In the genomic region with DNA sequence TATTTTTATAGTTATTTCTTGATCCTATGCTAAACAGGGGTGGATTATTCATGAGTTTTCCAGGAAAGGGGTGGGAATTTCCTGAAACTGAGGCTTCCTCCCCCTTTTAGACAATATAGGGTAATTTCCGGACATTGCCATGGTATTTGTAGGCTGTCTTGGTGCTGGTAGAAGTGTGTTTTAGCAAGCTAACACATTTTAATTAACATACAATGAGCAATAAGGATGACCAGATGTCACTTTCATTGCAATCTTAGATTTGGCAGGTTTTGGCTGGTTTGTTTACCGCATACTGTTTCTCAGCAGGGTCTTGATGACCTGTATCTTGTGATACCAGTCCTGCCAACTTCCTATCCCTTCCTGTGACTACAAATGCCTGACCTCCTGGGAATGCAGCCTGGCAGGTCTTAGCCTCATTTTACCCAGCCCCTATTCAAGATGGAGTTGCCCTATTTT, we compare ENCODE assay signal across 11 cellular contexts. TPM values are rescaled to one million over a fixed set of nuclear protein-coding genes. Genes with fewer than 3 reads are reported as not detected.
DNase-seq lines count a peak whose midpoint lies in the region; ATAC-seq, FAIRE-seq and TF ChIP-seq lines count a peak whose summit lies in the region.
"Had no signal": no experiment of that assay in that cellular context is flagged by ENCODE, and none has a peak within 500 bp of the region (broad histone marks: within the 10 kb centered on the region; RNA-seq: fewer than 3 reads in every experiment).

No MANE protein-coding gene starts in this region.

- H3K9me3 ChIP-seq in right atrium auricular region (no peaks in the 10 kb centered on the region), skeletal muscle tissue (ENCODE audit: control insufficient read depth in 3 of 3, low read length in 3 of 3) (no peaks in the 10 kb centered on the region)

- peaks cover 27% of the 10 kb centered on the region for H3K9me3 Mint-ChIP-seq in WTC11

- no peak for TF ChIP-seq POLR2A in lower leg skin (IDR thresholded peaks at IDR 0.05)
- no peak for TF ChIP-seq POLR2A in GM12891 (IDR thresholded peaks at IDR 0.05; ENCODE audit: low read depth, low read length)

- peaks cover 0 to 49% of the 10 kb centered on the region in 2 donors for H3K4me1 ChIP-seq in right atrium auricular region
- H3K4me1 ChIP-seq in skeletal muscle tissue (ENCODE audit: control insufficient read depth in 3 of 3, insufficient read depth in 3 of 3, low read length in 3 of 3): peaks cover 38 to 43% (median 39%) of the 10 kb centered on the region in 3 donors

- peaks cover 26% of the 10 kb centered on the region for H3K36me3 Mint-ChIP-seq in WTC11

- CTCF ChIA-PET in WTC11 (lab: Charles Lee): interaction anchor here (4.2 kb wide), 1 partner anchor 11 kb away, joined by 23 read pairs; no protein-coding TSS in a partner anchor

- no peak overlapping the region for H3K4me3 ChIP-seq in right atrium auricular region
- H3K4me3 ChIP-seq in skeletal muscle tissue (ENCODE audit: low read length in 3 of 3): peak overlapping the region in 2 of 3 donors; percentile 15 to 39
- no peak overlapping the region for H3K4me3 ChIP-seq in lower leg skin (ENCODE audit: low read depth, poor library complexity, severe bottlenecking)

- 38 to 41% methylated on average over 2 of the region's 2 CpGs for WGBS in lower leg skin, 2 donors

- DNase-seq in HT-29 (ENCODE audit: low spot score): peak; percentile 14
- no peak for DNase-seq in WTC11 (ENCODE audit: low spot score)
- DNase-seq in right atrium auricular region (ENCODE audit: low spot score): no peak
- DNase-seq in lower leg skin (ENCODE audit: low spot score in 2 of 2): no peak
- no peak for DNase-seq in GM12891 (ENCODE audit: insufficient read length, low spot score)

- H3K36me3 ChIP-seq in right atrium auricular region (no peaks in the 10 kb centered on the region), skeletal muscle tissue (ENCODE audit: control insufficient read depth in 3 of 3, insufficient read depth in 3 of 3, low read length in 3 of 3) (no peaks in the 10 kb centered on the region)

- POLR2A ChIA-PET in WTC11 (lab: Charles Lee): interaction anchor here (1.4 kb wide), 1 partner anchor 413 kb away, joined by 4 read pairs; the partner anchor contains the start of gene IFT27

- no peak for ATAC-seq in WTC11
- no peak for ATAC-seq in GM18873 (IDR thresholded peaks at IDR 0.05; ENCODE audit: low FRiP score, unreplicated experiment)
- ATAC-seq in HG02870 (IDR thresholded peaks at IDR 0.05; ENCODE audit: unreplicated experiment): no peak

- no peak for FAIRE-seq in GM12891 (lab: Jason Lieb, UNC)

- H3K27me3 ChIP-seq in right atrium auricular region (no peaks in the 10 kb centered on the region), skeletal muscle tissue (ENCODE audit: control insufficient read depth in 3 of 3, insufficient read depth in 3 of 3, low read length in 3 of 3) (no peaks in the 10 kb centered on the region)
- H3K27me3 ChIP-seq: dorsolateral prefrontal cortex had no signal

- peaks cover 46% of the 10 kb centered on the region for H3K4me1 Mint-ChIP-seq in WTC11

- peak overlapping the region; percentile 94 for H3K27ac Mint-ChIP-seq in WTC11

- intact Hi-C loops in lower leg skin (cut with DNase I; ENCODE audit: low total_unique reads): no loop called here

- TF ChIP-seq CTCF in WTC11 (IDR thresholded peaks at IDR 0.05) (no peak), right atrium auricular region (IDR thresholded peaks at IDR 0.05) (no peak), lower leg skin (IDR thresholded peaks at IDR 0.05) (no peak)

- H3K27me3 Mint-ChIP-seq in WTC11 (ENCODE audit: low read depth): no peaks in the 10 kb centered on the region; the same call in 1 of the 2 replicates

- H3K4me3 Mint-ChIP-seq in WTC11: peak overlapping the region; percentile 75

- H3K27ac ChIP-seq in right atrium auricular region (peak overlapping the region; percentile 82 to 91), skeletal muscle tissue (ENCODE audit: low read depth, low read length) (peak overlapping the region; percentile 85)

- peak overlapping the region in 2 of 3 donors; percentile 46 to 75 for H3K9ac ChIP-seq in skeletal muscle tissue (ENCODE audit: low read depth in 1 of 3, low read length in 3 of 3)

TF ChIP-seq in WTC11, 78 proteins besides CTCF, POLR2A, EP300 and RAD21:
- no peak for TF ChIP-seq ATF1 (CRISPR knock-in tag; IDR thresholded peaks at IDR 0.05)
- TF ChIP-seq TEAD4 (CRISPR knock-in tag; IDR thresholded peaks at IDR 0.05): no peak
- TF ChIP-seq, protein P1, sequence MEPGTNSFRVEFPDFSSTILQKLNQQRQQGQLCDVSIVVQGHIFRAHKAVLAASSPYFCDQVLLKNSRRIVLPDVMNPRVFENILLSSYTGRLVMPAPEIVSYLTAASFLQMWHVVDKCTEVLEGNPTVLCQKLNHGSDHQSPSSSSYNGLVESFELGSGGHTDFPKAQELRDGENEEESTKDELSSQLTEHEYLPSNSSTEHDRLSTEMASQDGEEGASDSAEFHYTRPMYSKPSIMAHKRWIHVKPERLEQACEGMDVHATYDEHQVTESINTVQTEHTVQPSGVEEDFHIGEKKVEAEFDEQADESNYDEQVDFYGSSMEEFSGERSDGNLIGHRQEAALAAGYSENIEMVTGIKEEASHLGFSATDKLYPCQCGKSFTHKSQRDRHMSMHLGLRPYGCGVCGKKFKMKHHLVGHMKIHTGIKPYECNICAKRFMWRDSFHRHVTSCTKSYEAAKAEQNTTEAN (CRISPR knock-in tag; IDR thresholded peaks at IDR 0.05): no peak
- TF ChIP-seq ZNF423 (CRISPR knock-in tag; IDR thresholded peaks at IDR 0.05): no peak
- TF ChIP-seq FOXJ3 (CRISPR knock-in tag; IDR thresholded peaks at IDR 0.05; ENCODE audit: borderline replicate concordance): no peak
- no peak for TF ChIP-seq MYBL2 (CRISPR knock-in tag; IDR thresholded peaks at IDR 0.05)

TF ChIP-seq in GM12891, 5 proteins besides CTCF, POLR2A, EP300 and RAD21:
- TF ChIP-seq POLR2AphosphoS5 (IDR thresholded peaks at IDR 0.05; ENCODE audit: low read depth, low read length) (no peak), SPI1 (IDR thresholded peaks at IDR 0.05; ENCODE audit: low read depth, low read length) (no peak), PAX5 (IDR thresholded peaks at IDR 0.05; ENCODE audit: insufficient read depth, low read length, severe bottlenecking) (no peak), TAF1 (IDR thresholded peaks at IDR 0.05; ENCODE audit: low read depth, low read length) (no peak), POU2F2 (IDR thresholded peaks at IDR 0.05; ENCODE audit: low read depth, low read length) (no peak)
TF ChIP-seq in GM12891: peak in this region for 0.

RNA-seq across cellular contexts. Expression of gene C1QTNF6, which starts 1.0 kb away (rescaled TPM):
- 7.1 and 8.3 TPM in 2 replicates for total RNA-seq in HT-29 (2014; rRNA removed; shearing (Covaris generic))
- 5.7 to 6.4 TPM (median 5.9 TPM) in 3 replicates for total RNA-seq in WTC11 (2021)
- 1 to 10 TPM; 1.6 to 2.2 TPM for total RNA-seq in right atrium auricular region
- total RNA-seq in skeletal muscle tissue: 6.3 TPM
- 1 to 10 TPM in 3 of 4 donors, under 1 TPM in 1; 0.81 to 8.9 (median 2.1) TPM for total RNA-seq in lower leg skin
- polyA plus RNA-seq in GM12891 (2012; ENCODE audit: low read depth, missing spikeins): 2.6 TPM

RNA-seq across cellular contexts. Expression of gene SSTR3, which starts 23.2 kb away (rescaled TPM):
- total RNA-seq in HT-29 (2014; rRNA removed; shearing (Covaris generic)): not detected in 2 replicates
- total RNA-seq in WTC11 (2021) (0.21 to 0.25 TPM (median 0.22 TPM) in 3 replicates), right atrium auricular region (not detected), skeletal muscle tissue (not detected), lower leg skin (not detected)
- 3.7 TPM for polyA plus RNA-seq in GM12891 (2012; ENCODE audit: low read depth, missing spikeins)
- total RNA-seq: HT1080, myocyte had no signal

RNA-seq across cellular contexts. Expression of gene IL2RB, which starts 39.3 kb away (rescaled TPM):
- total RNA-seq in HT-29 (2014; rRNA removed; shearing (Covaris generic)): not detected in 2 replicates
- total RNA-seq in WTC11 (2021) (0.92 to 1.4 TPM (median 1.1 TPM) in 3 replicates), right atrium auricular region (1 to 10 TPM in 1 of 2 donors, under 1 TPM in 1; 0.94 to 1.0 TPM), skeletal muscle tissue (1.6 TPM), lower leg skin (10 to 100 TPM in 1 of 4 donors, 1 to 10 TPM in 3; 6.1 to 15.9 (median 8.8) TPM)
- polyA plus RNA-seq in GM12891 (2012; ENCODE audit: low read depth, missing spikeins): 44.7 TPM
- total RNA-seq: myocyte had no signal

RNA-seq across cellular contexts. Expression of gene RAC2, which starts 55.0 kb away (rescaled TPM):
- total RNA-seq in HT-29 (2014; rRNA removed; shearing (Covaris generic)): 6.7 and 7.3 TPM in 2 replicates
- total RNA-seq in WTC11 (2021) (3.6 to 4.9 TPM (median 4.9 TPM) in 3 replicates), right atrium auricular region (10 to 100 TPM in 1 of 2 donors, 1 to 10 TPM in 1; 2.9 to 10.3 TPM), skeletal muscle tissue (0.52 TPM), lower leg skin (1 to 10 TPM; 2.6 to 8.6 (median 6.7) TPM)
- polyA plus RNA-seq in GM12891 (2012; ENCODE audit: low read depth, missing spikeins): 448 TPM
- total RNA-seq: myocyte had no signal

Comparison
In these comparisons a context has a peak if more than half of its experiments do, and no peak if none do; other contexts are left out.
1. H3K4me3 ChIP-seq: peak in skeletal muscle tissue (2 of 3); none in right atrium auricular region (0 of 2) and lower leg skin (single experiment).